In the genomic region with DNA sequence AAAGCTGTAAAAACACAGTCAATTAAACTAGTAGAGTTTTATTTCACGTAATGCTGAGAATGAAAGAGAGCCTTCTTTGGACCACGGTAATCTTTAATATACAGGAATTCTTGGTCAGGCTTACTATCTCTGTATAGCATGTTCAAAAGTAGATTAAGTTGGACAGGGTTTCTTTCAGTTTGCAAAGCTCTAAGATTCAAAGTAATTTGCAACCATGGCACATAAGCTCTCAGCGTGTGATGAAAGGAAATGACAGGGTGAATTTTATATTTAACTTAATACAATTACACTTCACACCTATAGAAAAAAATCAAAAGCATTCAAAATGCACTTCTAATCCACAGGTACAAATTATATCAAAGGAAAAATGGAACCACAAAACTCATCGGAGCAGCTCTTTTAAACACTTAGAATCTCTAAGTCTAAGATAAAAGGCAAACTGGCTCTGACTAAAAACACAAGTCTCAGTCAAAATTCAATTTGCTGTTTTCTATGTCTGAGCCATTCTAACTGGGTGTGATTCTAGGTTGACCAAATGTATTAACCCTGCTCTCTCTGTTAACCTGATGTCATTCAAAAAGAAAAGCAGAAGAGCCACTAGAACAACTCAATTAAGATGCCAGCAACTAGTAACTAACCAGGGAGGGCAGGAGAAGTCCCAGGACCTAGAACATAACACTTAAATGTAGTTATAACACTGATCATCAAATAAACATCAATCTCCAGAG, we compare ENCODE assay signal across 11 cellular contexts.
DNase-seq lines count a peak whose midpoint lies in the region; ATAC-seq, FAIRE-seq and TF ChIP-seq lines count a peak whose summit lies in the region.
"Had no signal": no experiment of that assay in that cellular context is flagged by ENCODE, and none has a peak within 500 bp of the region (broad histone marks: within the 10 kb centered on the region; RNA-seq: fewer than 3 reads in every experiment).

No MANE protein-coding gene starts in this region.

- peak overlapping the region; percentile 8 for H3K4me2 ChIP-seq in keratinocyte (ENCODE audit: control insufficient read depth, extremely low read depth, insufficient read depth, low read depth, low read length)

- dilution Hi-C loops in keratinocyte (cut with MboI; ENCODE audit: extremely low pct_ligation_motif_present, low sequenced_read_pairs): no loop called here

- H3K4me1 ChIP-seq in keratinocyte (ENCODE audit: control insufficient read depth, extremely low read depth, insufficient read depth, low read length): peaks cover 23% of the 10 kb centered on the region

- H3K9me3 Mint-ChIP-seq in activated naive CD4-positive, alpha-beta T cell treated with anti-CD3 and anti-CD28 coated beads, Interleukin-2, amount 50 U/mL, for 24 hours: no peaks in the 10 kb centered on the region
- H3K9me3 Mint-ChIP-seq in T-cell: no peaks in the 10 kb centered on the region
- H3K9me3 Mint-ChIP-seq in stimulated activated naive B cell treated with anti-CD40 and anti-IgM and Interleukin-4, amounts not matched to agents 10 μg/mL and 1 μg/mL and 100 μg/mL, for 72 hours: no peaks in the 10 kb centered on the region

- H3K36me3 Mint-ChIP-seq in activated naive CD4-positive, alpha-beta T cell treated with anti-CD3 and anti-CD28 coated beads, Interleukin-2, amount 50 U/mL, for 24 hours: peaks cover 2% of the 10 kb centered on the region
- H3K36me3 Mint-ChIP-seq in T-cell: no peaks in the 10 kb centered on the region
- peaks cover 0 to 3% of the 10 kb centered on the region in 2 donors for H3K36me3 Mint-ChIP-seq in stimulated activated naive B cell treated with anti-CD40 and anti-IgM and Interleukin-4, amounts not matched to agents 10 μg/mL and 1 μg/mL and 100 μg/mL, for 72 hours

- H3K9me1 ChIP-seq in keratinocyte (ENCODE audit: control insufficient read depth, extremely low read depth, insufficient read depth, low read length): no peaks in the 10 kb centered on the region

- no peaks in the 10 kb centered on the region for H3K27me3 ChIP-seq in keratinocyte (ENCODE audit: control insufficient read depth, extremely low read depth, insufficient read depth, low read length)

- POLR2A ChIA-PET in T-cell (lab: Charles Lee): interaction anchor here in 1 of 2 donors (0.6 to 1.9 kb wide), 2 partner anchors 15 to 41 kb away, joined by 3 to 5 read pairs; no protein-coding TSS in a partner anchor

- H3K36me3 ChIP-seq in keratinocyte (ENCODE audit: control insufficient read depth in 2 of 2, extremely low read depth in 1 of 2, insufficient read depth in 2 of 2, low read length in 2 of 2): no peaks in the 10 kb centered on the region

- H4K20me1 ChIP-seq in keratinocyte (ENCODE audit: control insufficient read depth, extremely low read depth, insufficient read depth, low read length): no peaks in the 10 kb centered on the region

- CTCF ChIA-PET in T-cell (lab: Charles Lee): interaction anchor here (0.5 to 2.3 kb wide), 6 partner anchors 30 to 260 kb away, joined by 3 to 11 read pairs (median 4); no protein-coding TSS in a partner anchor

- no peak overlapping the region for H3K9ac ChIP-seq in keratinocyte (ENCODE audit: control insufficient read depth, extremely low read depth, insufficient read depth, low read length)

- 71 to 83% methylated on average over 4 of the region's 4 CpGs for WGBS in lower leg skin, 2 donors

- H3K9me3 ChIP-seq in keratinocyte (ENCODE audit: control insufficient read depth, low read depth, low read length): no peaks in the 10 kb centered on the region

- peak overlapping the region; percentile 51 for H3K4me3 Mint-ChIP-seq in activated naive CD4-positive, alpha-beta T cell treated with anti-CD3 and anti-CD28 coated beads, Interleukin-2, amount 50 U/mL, for 24 hours
- peak overlapping the region in 1 of 3 donors; percentile 19 for H3K4me3 Mint-ChIP-seq in T-cell
- H3K4me3 Mint-ChIP-seq in stimulated activated naive B cell treated with anti-CD40 and anti-IgM and Interleukin-4, amounts not matched to agents 10 μg/mL and 1 μg/mL and 100 μg/mL, for 72 hours: no peak overlapping the region

- H3K27me3 Mint-ChIP-seq in activated naive CD4-positive, alpha-beta T cell treated with anti-CD3 and anti-CD28 coated beads, Interleukin-2, amount 50 U/mL, for 24 hours: no peaks in the 10 kb centered on the region
- H3K27me3 Mint-ChIP-seq in T-cell: no peaks in the 10 kb centered on the region
- H3K27me3 Mint-ChIP-seq in stimulated activated naive B cell treated with anti-CD40 and anti-IgM and Interleukin-4, amounts not matched to agents 10 μg/mL and 1 μg/mL and 100 μg/mL, for 72 hours: no peaks in the 10 kb centered on the region

- peak overlapping the region; percentile 57 for H3K27ac Mint-ChIP-seq in activated naive CD4-positive, alpha-beta T cell treated with anti-CD3 and anti-CD28 coated beads, Interleukin-2, amount 50 U/mL, for 24 hours
- H3K27ac Mint-ChIP-seq in T-cell: peak overlapping the region; percentile 4 to 17
- peak overlapping the region; percentile 57 for H3K27ac Mint-ChIP-seq in stimulated activated naive B cell treated with anti-CD40 and anti-IgM and Interleukin-4, amounts not matched to agents 10 μg/mL and 1 μg/mL and 100 μg/mL, for 72 hours

- no peak overlapping the region for H3K27ac ChIP-seq in keratinocyte (ENCODE audit: control insufficient read depth, insufficient read depth, low read length)

- DNase-seq in activated naive CD4-positive, alpha-beta T cell (lab: John Stamatoyannopoulos, UW): no peak
- no peak for DNase-seq in T-cell
- no peak for DNase-seq in keratinocyte (ENCODE audit: low read depth, low spot score)
- DNase-seq in stimulated activated naive B cell treated with anti-CD40 and anti-IgM and Interleukin-4, amounts not matched to agents 10 μg/mL and 1 μg/mL and 100 μg/mL, for 72 hours: no peak
- DNase-seq in lower leg skin (ENCODE audit: low spot score in 2 of 2): no peak
- DNase-seq: NCI-H1436; NCI-H510A treated with DMSO at 0.1 percent for 48 hours; stimulated activated CD4-positive, alpha-beta T cell treated with anti-CD3 and anti-CD28 coated beads, Interleukin-2, amount 100 ng/mL, for 24 hours had no signal

- H3K4me3 ChIP-seq in keratinocyte (ENCODE audit: control insufficient read depth in 2 of 3, extremely low read depth in 1 of 3, insufficient read depth in 2 of 3, low read depth in 1 of 3, low read length in 3 of 3) (no peak overlapping the region), lower leg skin (ENCODE audit: low read depth, poor library complexity, severe bottlenecking) (no peak overlapping the region)

- peaks cover 48% of the 10 kb centered on the region for H3K4me1 Mint-ChIP-seq in activated naive CD4-positive, alpha-beta T cell treated with anti-CD3 and anti-CD28 coated beads, Interleukin-2, amount 50 U/mL, for 24 hours
- peaks cover 27 to 34% (median 33%) of the 10 kb centered on the region in 3 donors for H3K4me1 Mint-ChIP-seq in T-cell
- H3K4me1 Mint-ChIP-seq in stimulated activated naive B cell treated with anti-CD40 and anti-IgM and Interleukin-4, amounts not matched to agents 10 μg/mL and 1 μg/mL and 100 μg/mL, for 72 hours: peaks cover 6 to 57% of the 10 kb centered on the region in 2 donors

- peaks cover 32% of the 10 kb centered on the region for H3K79me2 ChIP-seq in keratinocyte (ENCODE audit: control insufficient read depth, insufficient read depth, low read length)

- intact Hi-C loops in lower leg skin (cut with DNase I; ENCODE audit: low total_unique reads): no loop called here

- no peak overlapping the region for H2AFZ ChIP-seq in keratinocyte (ENCODE audit: control insufficient read depth, low read length)

- peak in 1 of 4 experiments; percentile 53 for ATAC-seq in T-cell (replicated peaks in 1 of 4)
- ATAC-seq in stimulated activated naive B cell treated with anti-CD40 and anti-IgM and Interleukin-4, amounts not matched to agents 10 μg/mL and 1 μg/mL and 100 μg/mL, for 72 hours (replicated peaks): no peak
- no peak for ATAC-seq in GM21723 (IDR thresholded peaks at IDR 0.05; ENCODE audit: unreplicated experiment)
- ATAC-seq in HG03159 (IDR thresholded peaks at IDR 0.05; ENCODE audit: unreplicated experiment): no peak

- TF ChIP-seq CTCF in keratinocyte (optimal IDR thresholded peaks at IDR 0.05 in 1 of 3, IDR thresholded peaks at IDR 0.05 in 1 of 3, conservative IDR thresholded peaks at IDR 0.05 in 1 of 3; ENCODE audit: extremely low read depth in 1 of 3, insufficient read depth in 2 of 3, low read length in 3 of 3) (no peak), lower leg skin (IDR thresholded peaks at IDR 0.05) (no peak)

- no peak for TF ChIP-seq POLR2A in lower leg skin (IDR thresholded peaks at IDR 0.05)

- no peak for FAIRE-seq in keratinocyte (lab: Jason Lieb, UNC)
